Comparison of ENCODE assay signal across 16 cellular contexts in the genomic region with DNA sequence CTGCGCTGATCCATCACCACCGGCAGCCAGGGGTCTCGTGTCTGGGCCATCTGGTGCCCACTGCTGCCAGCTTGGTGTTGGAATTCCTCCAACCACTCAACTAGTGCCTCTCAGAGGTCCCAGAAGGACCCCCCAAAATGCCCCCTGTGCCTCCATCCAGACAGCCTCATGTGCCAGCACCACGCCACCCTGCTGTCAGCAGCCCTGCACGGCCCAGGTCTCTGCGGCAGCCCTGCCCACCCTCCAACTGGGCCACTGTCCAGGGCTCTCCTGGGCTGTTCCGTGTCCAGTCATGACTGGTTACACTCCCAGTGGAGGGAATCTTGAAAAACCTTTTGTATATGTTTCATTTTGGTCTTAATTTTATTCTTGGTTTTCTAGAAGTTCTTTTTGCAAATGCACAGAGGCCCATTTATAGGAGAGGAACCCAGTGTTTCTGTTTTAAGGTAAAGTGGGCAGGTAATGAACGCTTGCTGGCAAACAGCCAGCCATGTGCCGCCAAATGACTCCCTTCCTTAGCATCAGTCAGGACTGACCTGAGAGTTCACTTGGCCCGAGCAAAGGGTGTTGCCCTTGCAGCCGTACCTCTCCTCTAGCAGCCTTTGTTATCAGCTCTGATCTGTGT. TPM values are rescaled to one million over a fixed set of nuclear protein-coding genes. Genes with fewer than 3 reads are reported as not detected.
"Had no signal": no experiment of that assay in that cellular context is flagged by ENCODE, and none has a peak within 500 bp of the region (broad histone marks: within the 10 kb centered on the region; RNA-seq: fewer than 3 reads in every experiment).

No MANE protein-coding gene starts in this region.

- H3K27ac Mint-ChIP-seq: activated naive CD8-positive, alpha-beta T cell; mesothelial cell of epicardium had no signal

- H3K9me3 Mint-ChIP-seq: mesothelial cell of epicardium had no signal

- ATAC-seq: gastrocnemius medialis, heart right ventricle, lower lobe of right lung had no signal

- H3K27ac ChIP-seq: epithelial cell of prostate, gastrocnemius medialis, heart right ventricle, lower lobe of right lung, skin epidermis, stomach, tibial artery, uterus had no signal

- H3K36me3 Mint-ChIP-seq: activated naive CD8-positive, alpha-beta T cell; mesothelial cell of epicardium had no signal

- H3K4me3 ChIP-seq: gastrocnemius medialis, heart right ventricle, lower lobe of right lung, skin epidermis, stomach, tibial artery, uterus had no signal

- H3K4me1 ChIP-seq: gastrocnemius medialis, lower lobe of right lung, tibial artery, uterus had no signal

- H3K4me3 Mint-ChIP-seq: activated naive CD8-positive, alpha-beta T cell; mesothelial cell of epicardium had no signal

- H3K27me3 ChIP-seq: gastrocnemius medialis, heart right ventricle, stomach, tibial artery, uterus had no signal

- H3K4me1 Mint-ChIP-seq: mesothelial cell of epicardium had no signal

- H3K36me3 ChIP-seq: uterus had no signal

- DNase-seq: activated CD4-positive, alpha-beta T cell treated with anti-CD3 and anti-CD28 coated beads, Interleukin-2, amount 50 U/mL, for 4 hours; activated CD4-positive, CD25-positive, alpha-beta regulatory T cell treated with anti-CD3 and anti-CD28 coated beads, Interleukin-2, amount 50 U/mL, for 72 hours; activated effector memory CD4-positive, alpha-beta T cell treated with Interleukin-2 at 50 U/mL for 16 hours; activated T-cell treated with anti-CD3 and anti-CD28 coated beads, Interleukin-2, amount 50 U/mL, for 1 hour; gastrocnemius medialis; heart right ventricle; lower lobe of right lung; stomach; tibial artery; uterus had no signal

- H3K9me3 ChIP-seq: gastrocnemius medialis, heart right ventricle, lower lobe of right lung, stomach, tibial artery, uterus had no signal

- H3K27me3 Mint-ChIP-seq: activated naive CD8-positive, alpha-beta T cell had no signal

RNA-seq across cellular contexts. Expression of gene GRIN2C, which starts 34.6 kb away (rescaled TPM):
- total RNA-seq: myocyte had no signal
- polyA plus RNA-seq: keratinocyte had no signal
